ENCODE assay signal across 8 cellular contexts in the genomic region with DNA sequence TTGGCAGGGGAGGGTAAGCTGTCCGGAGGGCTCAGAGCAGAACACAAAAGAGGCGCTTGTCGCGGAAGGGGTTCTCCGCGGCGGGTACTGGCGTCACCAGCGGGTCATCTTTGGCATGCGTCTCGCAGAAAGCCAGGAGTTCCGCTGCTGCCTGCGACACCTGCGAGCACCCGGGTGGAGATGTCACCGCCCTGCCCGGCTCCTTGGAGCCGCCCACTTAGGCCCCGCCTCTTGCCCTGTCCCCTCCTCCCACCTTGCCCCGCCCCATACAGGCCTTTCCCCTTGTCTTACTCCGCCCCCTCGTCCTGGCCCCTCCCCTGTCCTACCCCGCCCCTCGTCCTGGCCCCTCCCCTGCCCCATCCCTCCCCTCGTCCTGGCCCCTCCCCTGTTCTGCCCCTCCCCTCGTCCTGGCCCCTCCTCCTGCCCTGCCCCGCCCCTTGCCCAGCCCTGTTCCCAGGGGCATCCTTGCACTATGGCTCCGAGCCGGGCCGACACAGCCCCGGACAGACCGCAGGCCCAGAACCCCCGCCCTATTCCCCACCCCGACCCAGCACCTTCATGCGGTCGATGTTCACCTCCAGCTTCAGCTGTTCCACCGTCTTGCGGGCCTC. TPM values are rescaled to one million over a fixed set of nuclear protein-coding genes. Genes with fewer than 3 reads are reported as not detected.
DNase-seq lines count a peak whose midpoint lies in the region; ATAC-seq, FAIRE-seq and TF ChIP-seq lines count a peak whose summit lies in the region.

No MANE protein-coding gene starts in this region.

- H4K91ac ChIP-seq in IMR-90 (ENCODE audit: insufficient read depth, low read depth, low read length): no peak overlapping the region

- H3K36me3 ChIP-seq in IMR-90 (ENCODE audit: control insufficient read depth, insufficient read depth, low read length) (no peaks in the 10 kb centered on the region), SK-N-MC (ENCODE audit: insufficient read depth, low read length) (no peaks in the 10 kb centered on the region)

- H3K23ac ChIP-seq in IMR-90 (ENCODE audit: low read depth, low read length): no peak overlapping the region

- H3K4me3 ChIP-seq in A549: peak overlapping the region; percentile 53
- H3K4me3 ChIP-seq in IMR-90 (ENCODE audit: insufficient read depth, low read depth, low read length): 0 out of 2 replicates have a peak overlapping the region, but pooled peaks have one; percentile 17
- H3K4me3 ChIP-seq in SK-N-MC: peak overlapping the region; percentile 75

- peak overlapping the region; percentile 78 for H3K4me3 Mint-ChIP-seq in type B pancreatic cell

- H3K9me1 ChIP-seq in IMR-90 (ENCODE audit: insufficient read depth, low read length): no peaks in the 10 kb centered on the region

- TF ChIP-seq EP300 in A549 (IDR thresholded peaks at IDR 0.05): no peak

- H3K56ac ChIP-seq in IMR-90 (ENCODE audit: extremely low read depth, insufficient read depth, low read length): no peak overlapping the region

- H3K9me3 ChIP-seq in A549: no peaks in the 10 kb centered on the region
- no peaks in the 10 kb centered on the region for H3K9me3 ChIP-seq in IMR-90 (ENCODE audit: control insufficient read depth, insufficient read depth, low read length)
- no peaks in the 10 kb centered on the region for H3K9me3 ChIP-seq in SK-N-MC (ENCODE audit: low read depth, low read length)

- H3K4me2 ChIP-seq in A549 (peak overlapping the region; percentile 100), IMR-90 (ENCODE audit: low read depth, low read length) (no peak overlapping the region; the same call in 1 of the 2 replicates)

- no peaks in the 10 kb centered on the region; the same call in 1 of the 2 replicates for H3K27me3 ChIP-seq in IMR-90 (ENCODE audit: control insufficient read depth, insufficient read depth, low read length)

- no peak overlapping the region for H2BK5ac ChIP-seq in IMR-90 (ENCODE audit: low read depth, low read length, poor library complexity, severe bottlenecking)

- H3K9me3 Mint-ChIP-seq in activated naive CD4-positive, alpha-beta T cell treated with anti-CD3 and anti-CD28 coated beads, Interleukin-2, amount 50 U/mL, for 72 hours: no peaks in the 10 kb centered on the region
- no peaks in the 10 kb centered on the region for H3K9me3 Mint-ChIP-seq in type B pancreatic cell

- POLR2A ChIA-PET in A549 (lab: Yijun Ruan, JAX): interaction anchor here (0.6 kb wide), 1 partner anchor 33 kb away, joined by 3 read pairs; a partner anchor contains a TSS
- POLR2A ChIA-PET in IMR-90 (lab: Charles Lee; ENCODE audit: unreplicated experiment): no interaction called here

- intact Hi-C loops in IMR-90 (cut with micrococcal nuclease) (no loop called here), Right ventricle myocardium superior (cut with DNase I) (no loop called here), posterior cingulate gyrus (cut with DNase I) (no loop called here)

- peaks cover 0 to 4% of the 10 kb centered on the region in 2 donors for H3K36me3 Mint-ChIP-seq in activated naive CD4-positive, alpha-beta T cell treated with anti-CD3 and anti-CD28 coated beads, Interleukin-2, amount 50 U/mL, for 72 hours
- H3K36me3 Mint-ChIP-seq in type B pancreatic cell: no peaks in the 10 kb centered on the region

- H2BK15ac ChIP-seq in IMR-90 (ENCODE audit: low read depth, low read length): no peak overlapping the region

- H2BK20ac ChIP-seq in IMR-90 (ENCODE audit: low read depth, low read length): no peak overlapping the region

- no peak overlapping the region for H3K14ac ChIP-seq in IMR-90 (replicated peaks; ENCODE audit: low read depth, low read length)

- no peak overlapping the region for H2BK120ac ChIP-seq in IMR-90 (ENCODE audit: low read depth, low read length)

- no peak overlapping the region for H3K4ac ChIP-seq in IMR-90 (ENCODE audit: low read depth, low read length)

- H4K8ac ChIP-seq in IMR-90 (ENCODE audit: low read depth in 2 of 2, low read length in 2 of 2): peak overlapping the region in 1 of 2 experiments; percentile 25; a peak in 1 of 4 replicates

- peaks cover 22% of the 10 kb centered on the region for H3K4me1 Mint-ChIP-seq in type B pancreatic cell (ENCODE audit: unreplicated experiment)

- in situ Hi-C loops in IMR-90 (cut with MboI; ENCODE audit: low sequenced_read_pairs): no loop called here

- 3% methylated on average over 22 of the region's 38 CpGs for WGBS in A549 (ENCODE audit: missing lambda C conversion rate)
- WGBS in IMR-90 (ENCODE audit: extremely low coverage in 2 of 2, insufficient read length in 1 of 2), 2 experiments: 56% methylated on average over 15 of the region's 38 CpGs; no CpG with 5 or more reads in 1 of the 2 experiments

- peaks cover 28% of the 10 kb centered on the region for H3K27me3 Mint-ChIP-seq in type B pancreatic cell

- no peaks in the 10 kb centered on the region for H3K79me1 ChIP-seq in IMR-90 (ENCODE audit: low read depth in 1 of 2, low read length in 2 of 2)

- H3K27ac Mint-ChIP-seq in activated naive CD4-positive, alpha-beta T cell treated with anti-CD3 and anti-CD28 coated beads, Interleukin-2, amount 50 U/mL, for 72 hours: peak overlapping the region in 1 of 2 donors; percentile 16
- no peak overlapping the region for H3K27ac Mint-ChIP-seq in type B pancreatic cell

- TF ChIP-seq CTCF in A549 (IDR thresholded peaks at IDR 0.05): no peak
- TF ChIP-seq CTCF in IMR-90 (conservative IDR thresholded peaks at IDR 0.05; ENCODE audit: low read depth, low read length): no peak
- no peak for TF ChIP-seq CTCF in type B pancreatic cell (conservative IDR thresholded peaks at IDR 0.05)

- peak overlapping the region; percentile 76 for H2AFZ ChIP-seq in IMR-90 (replicated peaks; ENCODE audit: low read length, poor library complexity)

- peak overlapping the region; percentile 96 for H2AK5ac ChIP-seq in IMR-90 (ENCODE audit: low read depth, low read length)

- dilution Hi-C loops in IMR-90 (cut with HindIII; ENCODE audit: low sequenced_read_pairs, unreplicated experiment): no loop called here

- peak overlapping the region; percentile 48 to 69; a peak in 5 of 6 replicates for H3K27ac ChIP-seq in A549
- H3K27ac ChIP-seq in IMR-90 (ENCODE audit: insufficient read depth, low read length): no peak overlapping the region
- no peak overlapping the region for H3K27ac ChIP-seq in SK-N-MC

- no peak for FAIRE-seq in A549 (lab: Jason Lieb, UNC)

- peak; percentile 96 to 97 for DNase-seq in A549 (ENCODE audit: low read depth in 1 of 2, low spot score in 1 of 2)
- peak; percentile 64 for DNase-seq in IMR-90
- no peak for DNase-seq in SK-N-MC (ENCODE audit: low read depth, low spot score)
- DNase-seq in activated naive CD4-positive, alpha-beta T cell treated with anti-CD3 and anti-CD28 coated beads, Interleukin-2, amount 50 U/mL, for 72 hours (ENCODE audit: low spot score in 2 of 2): peak; percentile 88 to 99
- DNase-seq in Right ventricle myocardium superior: peak; percentile 77
- DNase-seq in posterior cingulate gyrus: peak in 9 of 10 donors; percentile 44 to 95 (median 72)
- DNase-seq in type B pancreatic cell (ENCODE audit: extremely low spot score, unreplicated experiment): peak; percentile 89

- TF ChIP-seq RAD21 in A549 (conservative IDR thresholded peaks at IDR 0.05 in 1 of 2, IDR thresholded peaks at IDR 0.05 in 1 of 2) (no peak), IMR-90 (IDR thresholded peaks at IDR 0.05; ENCODE audit: low read length) (no peak)

- TF ChIP-seq POLR2A in A549 (IDR thresholded peaks at IDR 0.05; ENCODE audit: low read length): no peak
- no peak for TF ChIP-seq POLR2A in IMR-90 (IDR thresholded peaks at IDR 0.05; ENCODE audit: low read depth, low read length)

- CTCF ChIA-PET in A549 (lab: Yijun Ruan, JAX) (interaction anchor here (0.9 to 28.7 kb wide), 5 partner anchors 27 to 357 kb away, joined by 3 to 737 read pairs (median 6); a partner anchor contains a TSS), IMR-90 (lab: Yijun Ruan, JAX) (no interaction called here)

- H3K9ac ChIP-seq in IMR-90 (ENCODE audit: low read depth, low read length): peak overlapping the region; percentile 29; the same call in 1 of the 2 replicates
- H3K9ac ChIP-seq in SK-N-MC (ENCODE audit: insufficient read length): no peak overlapping the region

- ATAC-seq in A549: peak; percentile 31 to 75
- ATAC-seq in GM18868 (IDR thresholded peaks at IDR 0.05; ENCODE audit: unreplicated experiment): peak; percentile 39
- peak; percentile 56 for ATAC-seq in IMR-90 (ENCODE audit: low read depth)
- ATAC-seq in activated naive CD4-positive, alpha-beta T cell treated with anti-CD3 and anti-CD28 coated beads, Interleukin-2, amount 50 U/mL, for 72 hours: peak; percentile 19 to 71
- peak; percentile 41 for ATAC-seq in Right ventricle myocardium superior (ENCODE audit: poor library complexity)

- no peak overlapping the region for H2AK9ac ChIP-seq in IMR-90 (replicated peaks; ENCODE audit: low read depth, low read length, poor library complexity)

- no peak overlapping the region for H3K18ac ChIP-seq in IMR-90 (ENCODE audit: low read depth, low read length)

- no peak overlapping the region for H4K5ac ChIP-seq in IMR-90 (ENCODE audit: low read depth, low read length)

- H4K20me1 ChIP-seq in IMR-90 (ENCODE audit: insufficient read depth, low read length): peaks cover 4% of the 10 kb centered on the region; the same call in 1 of the 2 replicates

- BruUV-seq in IMR-90 (replicated peaks; lab: Mats Ljungman, UMichigan): no TSS peak

- peaks cover 21% of the 10 kb centered on the region for H3K4me1 ChIP-seq in A549
- peaks cover 13% of the 10 kb centered on the region for H3K4me1 ChIP-seq in IMR-90 (ENCODE audit: control insufficient read depth, insufficient read depth, low read length)

RNA-seq across cellular contexts. Expression of a gene that starts 1.9 kb away (rescaled TPM):
- polyA plus RNA-seq in A549 (2011; rRNA removed): not detected in 2 replicates
- not detected in 2 replicates for polyA plus RNA-seq in A549 (2012; cell fraction: cytosol; rRNA removed)
- polyA plus RNA-seq in A549 (2012; cell fraction: nucleus; rRNA removed): not detected in 2 replicates
- polyA plus RNA-seq in A549 (2017; fragmentation: RNase III; extraction: RNeasy Plus Mini Kit Qiagen cat#74134 plus additional on column Dnase treatment): not detected in 3 replicates
- not detected in 2 replicates for polyA minus RNA-seq in A549 (2011; rRNA and poly(A)+ RNA removed)
- not detected in 2 replicates for total RNA-seq in IMR-90 (2012; rRNA removed)
- polyA plus RNA-seq in IMR-90 (2012; rRNA removed): not detected in 2 replicates
- polyA plus RNA-seq in IMR-90 (2012; cell fraction: cytosol; rRNA removed): not detected in 2 replicates
- not detected in 2 replicates for polyA plus RNA-seq in IMR-90 (2012; cell fraction: nucleus; rRNA removed; ENCODE audit: low replicate concordance)
- 10 to 100 TPM in 1 of 2 donors, 1 to 10 TPM in 1; 5.2 to 17.4 TPM for total RNA-seq in activated naive CD4-positive, alpha-beta T cell treated with anti-CD3 and anti-CD28 coated beads, Interleukin-2, amount 50 U/mL, for 72 hours
- total RNA-seq in Right ventricle myocardium superior: not detected
- 2.4 TPM in 1 of 2 replicates, not detected in the other for total RNA-seq in type B pancreatic cell (ENCODE audit: low replicate concordance)

RNA-seq across cellular contexts. Expression of a gene that starts 9.3 kb away (rescaled TPM):
- polyA plus RNA-seq in A549 (2011; rRNA removed) (0.06 TPM in 1 of 2 replicates, not detected in the other), A549 (2017; fragmentation: RNase III; extraction: RNeasy Plus Mini Kit Qiagen cat#74134 plus additional on column Dnase treatment) (0.07 TPM in 1 of 3 replicates, not detected in the others), IMR-90 (2012; rRNA removed) (4.9 and 5.3 TPM in 2 replicates)
- polyA plus RNA-seq in A549 (2012; cell fraction: cytosol; rRNA removed): 0.09 and 0.12 TPM in 2 replicates
- polyA plus RNA-seq in A549 (2012; cell fraction: nucleus; rRNA removed): 0.22 and 0.42 TPM in 2 replicates
- polyA minus RNA-seq in A549 (2011; rRNA and poly(A)+ RNA removed): not detected in 2 replicates
- total RNA-seq in IMR-90 (2012; rRNA removed) (0.54 and 0.56 TPM in 2 replicates), Right ventricle myocardium superior (2.6 TPM), type B pancreatic cell (ENCODE audit: low replicate concordance) (0.46 TPM in 1 of 2 replicates, not detected in the other)
- polyA plus RNA-seq in IMR-90 (2012; cell fraction: cytosol; rRNA removed): 2.8 and 7.8 TPM in 2 replicates
- 18.1 and 39.4 TPM in 2 replicates for polyA plus RNA-seq in IMR-90 (2012; cell fraction: nucleus; rRNA removed; ENCODE audit: low replicate concordance)
- total RNA-seq in activated naive CD4-positive, alpha-beta T cell treated with anti-CD3 and anti-CD28 coated beads, Interleukin-2, amount 50 U/mL, for 72 hours: 10 to 100 TPM; 14.7 to 38.0 TPM

RNA-seq across cellular contexts. Expression of a gene that starts 26.8 kb away (rescaled TPM):
- polyA plus RNA-seq in A549 (2011; rRNA removed): 0.13 and 0.36 TPM in 2 replicates
- 0.22 and 0.32 TPM in 2 replicates for polyA plus RNA-seq in A549 (2012; cell fraction: cytosol; rRNA removed)
- 0.26 and 0.31 TPM in 2 replicates for polyA plus RNA-seq in A549 (2012; cell fraction: nucleus; rRNA removed)
- 0.14 to 0.33 TPM (median 0.32 TPM) in 3 replicates for polyA plus RNA-seq in A549 (2017; fragmentation: RNase III; extraction: RNeasy Plus Mini Kit Qiagen cat#74134 plus additional on column Dnase treatment)
- 0.10 and 0.29 TPM in 2 replicates for polyA minus RNA-seq in A549 (2011; rRNA and poly(A)+ RNA removed)
- total RNA-seq in IMR-90 (2012; rRNA removed): 1.6 and 1.9 TPM in 2 replicates
- polyA plus RNA-seq in IMR-90 (2012; rRNA removed): 4.9 and 5.7 TPM in 2 replicates
- 3.0 and 6.6 TPM in 2 replicates for polyA plus RNA-seq in IMR-90 (2012; cell fraction: cytosol; rRNA removed)
- 6.5 and 7.5 TPM in 2 replicates for polyA plus RNA-seq in IMR-90 (2012; cell fraction: nucleus; rRNA removed; ENCODE audit: low replicate concordance)
- 10 to 100 TPM in 1 of 2 donors, 1 to 10 TPM in 1; 1.9 to 25.9 TPM for total RNA-seq in activated naive CD4-positive, alpha-beta T cell treated with anti-CD3 and anti-CD28 coated beads, Interleukin-2, amount 50 U/mL, for 72 hours
- 15.2 TPM for total RNA-seq in Right ventricle myocardium superior
- total RNA-seq in type B pancreatic cell (ENCODE audit: low replicate concordance): 1.3 and 24.5 TPM in 2 replicates

RNA-seq across cellular contexts. Expression of a gene that starts 33.0 kb away (rescaled TPM):
- polyA plus RNA-seq in A549 (2011; rRNA removed): 321 and 548 TPM in 2 replicates
- 348 and 411 TPM in 2 replicates for polyA plus RNA-seq in A549 (2012; cell fraction: cytosol; rRNA removed)
- 212 and 267 TPM in 2 replicates for polyA plus RNA-seq in A549 (2012; cell fraction: nucleus; rRNA removed)
- polyA plus RNA-seq in A549 (2017; fragmentation: RNase III; extraction: RNeasy Plus Mini Kit Qiagen cat#74134 plus additional on column Dnase treatment): 303 to 327 TPM (median 313 TPM) in 3 replicates
- polyA minus RNA-seq in A549 (2011; rRNA and poly(A)+ RNA removed): 142 and 171 TPM in 2 replicates
- total RNA-seq in IMR-90 (2012; rRNA removed): 91.6 and 197 TPM in 2 replicates
- polyA plus RNA-seq in IMR-90 (2012; rRNA removed): 467 and 501 TPM in 2 replicates
- polyA plus RNA-seq in IMR-90 (2012; cell fraction: cytosol; rRNA removed): 414 and 485 TPM in 2 replicates
- polyA plus RNA-seq in IMR-90 (2012; cell fraction: nucleus; rRNA removed; ENCODE audit: low replicate concordance): 233 and 354 TPM in 2 replicates
- 100 to 1,000 TPM; 413 to 615 TPM for total RNA-seq in activated naive CD4-positive, alpha-beta T cell treated with anti-CD3 and anti-CD28 coated beads, Interleukin-2, amount 50 U/mL, for 72 hours
- total RNA-seq in Right ventricle myocardium superior: 326 TPM
- 315 and 335 TPM in 2 replicates for total RNA-seq in type B pancreatic cell (ENCODE audit: low replicate concordance)

Comparison
In these comparisons a context has a peak if more than half of its experiments do, and no peak if none do; other contexts are left out.
1. H3K27ac ChIP-seq: peak in A549 (2 of 2); none in IMR-90 (single experiment) and SK-N-MC (single experiment).
2. H3K4me3 ChIP-seq: peak in every context shown above with its lines; median percentile 75 in SK-N-MC; 53 in A549; 17 in IMR-90.
3. Peak in every context shown above with its lines, with median percentiles within 50 percentile points of each other: ATAC-seq.